In the genomic region with DNA sequence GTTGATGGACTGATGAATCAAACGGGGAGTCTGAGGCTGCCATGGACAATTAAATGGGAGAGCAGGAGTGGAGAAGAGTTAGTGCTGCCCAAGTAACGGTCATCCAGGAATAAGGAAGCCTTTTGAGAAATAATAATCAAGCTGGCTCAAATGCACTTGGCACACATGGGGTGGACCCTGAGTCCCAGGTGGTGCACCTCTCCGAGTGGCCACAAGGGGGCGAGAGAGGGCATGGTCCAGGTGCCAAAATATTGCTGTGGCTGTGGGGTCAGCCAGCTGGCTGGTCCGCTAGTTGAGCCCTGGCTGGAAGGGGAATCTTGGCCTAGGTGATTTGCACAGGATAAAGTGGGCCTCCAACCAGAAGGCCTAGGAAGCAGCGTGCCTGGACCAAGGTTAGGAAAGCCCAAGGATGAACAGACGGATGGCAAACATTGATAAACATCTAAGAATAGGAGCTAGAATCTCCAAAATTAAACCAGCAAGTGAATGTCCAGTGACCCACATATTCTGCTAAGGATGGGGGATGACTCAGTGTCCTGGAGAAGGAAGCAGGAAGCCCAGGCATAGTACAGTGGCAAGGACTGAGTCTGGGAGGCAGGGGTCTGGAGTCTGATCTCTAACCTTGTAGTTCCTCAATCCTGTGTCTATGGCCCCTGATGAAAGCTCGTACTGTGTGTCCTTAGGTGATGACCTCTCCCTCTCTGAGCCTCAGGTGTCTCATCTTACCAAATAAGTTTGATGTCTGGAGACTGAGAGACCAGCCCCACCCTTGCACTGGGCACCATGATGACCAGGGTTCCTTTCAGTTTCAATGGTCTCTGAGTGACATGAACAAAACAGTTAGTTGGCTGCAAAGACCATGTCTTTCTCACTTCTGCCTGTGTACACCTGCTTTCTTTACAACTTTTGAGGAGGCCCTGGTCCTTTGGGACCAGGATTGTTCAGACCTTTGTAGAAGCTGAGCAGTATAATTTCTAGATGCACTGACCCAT, we compare ENCODE assay signal across 8 cellular contexts. TPM values are rescaled to one million over a fixed set of nuclear protein-coding genes. Genes with fewer than 3 reads are reported as not detected.
DNase-seq lines count a peak whose midpoint lies in the region; ATAC-seq and TF ChIP-seq lines count a peak whose summit lies in the region.

No MANE protein-coding gene starts in this region.

- no peaks in the 10 kb centered on the region for H3K36me3 ChIP-seq in lung (ENCODE audit: control insufficient read depth in 2 of 2, insufficient read depth in 2 of 2, low read length in 2 of 2)

- no peaks in the 10 kb centered on the region for H3K9me3 Mint-ChIP-seq in chondrocyte (ENCODE audit: low read depth)

- H3K36me3 Mint-ChIP-seq in chondrocyte (ENCODE audit: low read depth): no peaks in the 10 kb centered on the region

- DNase-seq in GM19238 (ENCODE audit: insufficient read length, low spot score) (peak; percentile 43), LNCaP clone FGC (ENCODE audit: low read depth) (no peak), chondrocyte (ENCODE audit: low spot score) (no peak), lung (ENCODE audit: low spot score) (peak; percentile 77), DMS114 treated with DMSO at 0.1 percent for 48 hours (lab: John Stamatoyannopoulos, UW; ENCODE audit: unreplicated experiment) (no peak)
- DNase-seq in activated CD4-positive, alpha-beta T cell treated with anti-CD3 and anti-CD28 coated beads for 24 hours (ENCODE audit: low read depth in 2 of 2): peak; percentile 54 to 61
- DNase-seq in stimulated activated CD8-positive, alpha-beta memory T cell treated with anti-CD3 and anti-CD28 coated beads, Interleukin-15, amount 100 ng/mL, for 24 hours (ENCODE audit: low read depth): peak; percentile 57

- peak; percentile 97 for TF ChIP-seq CTCF in C4-2B (conservative IDR thresholded peaks at IDR 0.05)
- TF ChIP-seq CTCF in LNCaP clone FGC (IDR thresholded peaks at IDR 0.05; ENCODE audit: control insufficient read depth, extremely low read depth, insufficient read depth): peak; percentile 93
- TF ChIP-seq CTCF in chondrocyte (IDR thresholded peaks at IDR 0.05): peak; percentile 97
- TF ChIP-seq CTCF in lung (IDR thresholded peaks at IDR 0.05; ENCODE audit: control extremely low read depth, extremely low read depth): peak; percentile 79

- H3K9me3 ChIP-seq in lung (ENCODE audit: control insufficient read depth in 2 of 2, insufficient read depth in 1 of 2, low read length in 1 of 2): no peaks in the 10 kb centered on the region

- H3K27me3 Mint-ChIP-seq in chondrocyte (ENCODE audit: low read depth): no peaks in the 10 kb centered on the region

- H3K4me1 Mint-ChIP-seq in chondrocyte (ENCODE audit: low read depth): peaks cover 9% of the 10 kb centered on the region

- H3K4me3 ChIP-seq in LNCaP clone FGC (ENCODE audit: low read depth, low read length) (no peak overlapping the region), lung (no peak overlapping the region)

- no peak overlapping the region for H3K4me3 Mint-ChIP-seq in chondrocyte (ENCODE audit: unreplicated experiment)

- H3K27ac Mint-ChIP-seq in chondrocyte (ENCODE audit: unreplicated experiment): no peak overlapping the region

- H3K27me3 ChIP-seq in lung (ENCODE audit: control insufficient read depth, insufficient read depth): no peaks in the 10 kb centered on the region

- no peaks in the 10 kb centered on the region for H3K4me1 ChIP-seq in lung (ENCODE audit: control insufficient read depth in 2 of 2, insufficient read depth in 2 of 2, low read length in 2 of 2)

- peak; percentile 85 for ATAC-seq in lung (ENCODE audit: insufficient read depth, low FRiP score)

- no peak overlapping the region for H3K27ac ChIP-seq in C4-2B
- H3K27ac ChIP-seq in lung (ENCODE audit: low read depth in 1 of 2, low read length in 1 of 2): no peak overlapping the region

- WGBS in lung, 2 donors: 33 to 36% methylated on average over 8 of the region's 8 CpGs

RNA-seq across cellular contexts. Expression of gene SHB, which starts 19.2 kb away (rescaled TPM):
- total RNA-seq in chondrocyte (19.6 to 25.1 TPM (median 23.8 TPM) in 3 replicates), lung (10 to 100 TPM; 14.8 to 32.3 TPM)
- polyA plus RNA-seq in lung: 10 to 100 TPM; 10.8 to 13.9 TPM

Comparison
In these comparisons a context has a peak if more than half of its experiments do, and no peak if none do; other contexts are left out.
1. DNase-seq: peak in GM19238 (single experiment), activated CD4-positive, alpha-beta T cell treated with anti-CD3 and anti-CD28 coated beads for 24 hours (2 of 2), lung (single experiment) and stimulated activated CD8-positive, alpha-beta memory T cell treated with anti-CD3 and anti-CD28 coated beads, Interleukin-15, amount 100 ng/mL, for 24 hours (single experiment); none in LNCaP clone FGC (single experiment), chondrocyte (single experiment) and DMS114 treated with DMSO at 0.1 percent for 48 hours (single experiment).
2. Peak in every context shown above with its lines, with median percentiles within 50 percentile points of each other: CTCF ChIP-seq.